Comparison of ENCODE assay signal across 10 cellular contexts in genomic region chr1:75672528-75673393, GRCh38. TPM values are rescaled to one million over a fixed set of nuclear protein-coding genes. Genes with fewer than 3 reads are reported as not detected.
DNase-seq lines count a peak whose midpoint lies in the region; ATAC-seq and TF ChIP-seq lines count a peak whose summit lies in the region.
"Had no signal": no experiment of that assay in that cellular context is flagged by ENCODE, and none has a peak within 500 bp of the region (broad histone marks: within the 10 kb centered on the region; RNA-seq: fewer than 3 reads in every experiment).

No MANE protein-coding gene starts in this region.

- peak overlapping the region; percentile 56 for H2AK5ac ChIP-seq in mesendoderm (ENCODE audit: low read length)

- peak overlapping the region; percentile 48 for H2BK120ac ChIP-seq in mesendoderm (ENCODE audit: low read depth, low read length)

- no peaks in the 10 kb centered on the region for H3K9me3 ChIP-seq in HUES64 (ENCODE audit: insufficient read depth, low read depth, low read length)
- H3K9me3 ChIP-seq: Peyer's patch had no signal

- no peaks in the 10 kb centered on the region for H3K9me3 Mint-ChIP-seq in T-helper 2 cell treated with Interferon-gamma antibody and Interleukin-4, amounts not matched to agents 5 μg/mL and 100 μg/mL, for 36 hours

- H3K36me3 ChIP-seq in HUES64 (ENCODE audit: insufficient read depth, low read length) (no peaks in the 10 kb centered on the region), brain microvascular endothelial cell (replicated peaks) (no peaks in the 10 kb centered on the region), mesendoderm (ENCODE audit: control insufficient read depth, insufficient read depth, low read length) (no peaks in the 10 kb centered on the region)
- H3K36me3 ChIP-seq: Peyer's patch had no signal

- H3K4me3 ChIP-seq in HUES64 (ENCODE audit: low read length): no peak overlapping the region
- H3K4me3 ChIP-seq in brain microvascular endothelial cell (ENCODE audit: low read depth, low read length): no peak overlapping the region
- H3K4me3 ChIP-seq in mesendoderm (ENCODE audit: low read length): no peak overlapping the region
- H3K4me3 ChIP-seq: Peyer's patch had no signal

- no peaks in the 10 kb centered on the region for H3K79me2 ChIP-seq in mesendoderm (ENCODE audit: control insufficient read depth, insufficient read depth, low read length)

- ATAC-seq in HG02973 (IDR thresholded peaks at IDR 0.05; ENCODE audit: unreplicated experiment) (no peak), GM19452 (IDR thresholded peaks at IDR 0.05; ENCODE audit: unreplicated experiment) (no peak)

- peak; percentile 37 for DNase-seq in DMS53 treated with DMSO at 0.1 percent for 48 hours (lab: John Stamatoyannopoulos, UW; ENCODE audit: unreplicated experiment)
- DNase-seq in brain microvascular endothelial cell: peak; percentile 80
- DNase-seq in mesendoderm: peak; percentile 91
- DNase-seq in T-helper 2 cell treated with Interferon-gamma antibody and Interleukin-4, amounts not matched to agents 5 μg/mL and 100 μg/mL, for 36 hours (ENCODE audit: low spot score): no peak
- DNase-seq in NCI-H748 (lab: John Stamatoyannopoulos, UW; ENCODE audit: unreplicated experiment): no peak
- DNase-seq: activated gamma-delta T cell, Peyer's patch had no signal

- peak overlapping the region; percentile 36 for H4K5ac ChIP-seq in mesendoderm (ENCODE audit: low read length)

- peak overlapping the region; percentile 75 for H3K4ac ChIP-seq in mesendoderm (ENCODE audit: low read depth, low read length)

- H3K36me3 Mint-ChIP-seq in T-helper 2 cell treated with Interferon-gamma antibody and Interleukin-4, amounts not matched to agents 5 μg/mL and 100 μg/mL, for 36 hours (ENCODE audit: low read depth): no peaks in the 10 kb centered on the region

- H2BK5ac ChIP-seq in mesendoderm (ENCODE audit: low read length): peak overlapping the region; percentile 61

- no peak overlapping the region for H3K23ac ChIP-seq in mesendoderm (ENCODE audit: low read length)

- H3K9ac ChIP-seq in HUES64 (ENCODE audit: low read depth, low read length): peak overlapping the region; percentile 32; the same call in 1 of the 2 replicates
- H3K9ac ChIP-seq in mesendoderm (ENCODE audit: low read length): no peak overlapping the region

- H3K27me3 ChIP-seq in HUES64 (ENCODE audit: insufficient read depth, low read length): no peaks in the 10 kb centered on the region
- H3K27me3 ChIP-seq in brain microvascular endothelial cell (replicated peaks): no peaks in the 10 kb centered on the region
- H3K27me3 ChIP-seq in mesendoderm (ENCODE audit: insufficient read depth, low read length, poor library complexity): no peaks in the 10 kb centered on the region
- H3K27me3 ChIP-seq: Peyer's patch had no signal

- peaks cover 24% of the 10 kb centered on the region for H3K4me1 ChIP-seq in HUES64 (ENCODE audit: insufficient read depth, low read length)
- peaks cover 12% of the 10 kb centered on the region for H3K4me1 ChIP-seq in mesendoderm (ENCODE audit: control insufficient read depth, low read depth, low read length)
- H3K4me1 ChIP-seq: Peyer's patch had no signal

- H3K4me2 ChIP-seq in mesendoderm (ENCODE audit: low read length): no peak overlapping the region

- no peak overlapping the region for H3K4me3 Mint-ChIP-seq in T-helper 2 cell treated with Interferon-gamma antibody and Interleukin-4, amounts not matched to agents 5 μg/mL and 100 μg/mL, for 36 hours

- no peak overlapping the region for H4K8ac ChIP-seq in mesendoderm (ENCODE audit: low read depth, low read length)

- H2BK15ac ChIP-seq in mesendoderm (replicated peaks; ENCODE audit: low read depth): no peak overlapping the region

- no peaks in the 10 kb centered on the region for H3K79me1 ChIP-seq in mesendoderm (ENCODE audit: low read length)

- WGBS in HUES64: 68% methylated on average over 3 of the region's 3 CpGs
- no CpG with 5 or more reads among the region's 3 CpGs for WGBS in mesendoderm (ENCODE audit: extremely low coverage, insufficient coverage, low lambda C conversion rate)

- TF ChIP-seq CTCF in brain microvascular endothelial cell (IDR thresholded peaks at IDR 0.05; ENCODE audit: low read depth, low read length, missing control alignments): no peak

- in situ Hi-C loops in brain microvascular endothelial cell (cut with HindIII; ENCODE audit: low pct_ligation_motif_present, low sequenced_read_pairs): no loop called here

- no peaks in the 10 kb centered on the region for H3K4me1 Mint-ChIP-seq in T-helper 2 cell treated with Interferon-gamma antibody and Interleukin-4, amounts not matched to agents 5 μg/mL and 100 μg/mL, for 36 hours (ENCODE audit: low read depth)

- H3K27ac ChIP-seq in HUES64 (ENCODE audit: low read depth, low read length): peak overlapping the region; percentile 69
- no peak overlapping the region for H3K27ac ChIP-seq in brain microvascular endothelial cell
- peak overlapping the region; percentile 57 for H3K27ac ChIP-seq in mesendoderm (ENCODE audit: low read depth, low read length)
- H3K27ac ChIP-seq: Peyer's patch had no signal

- peak overlapping the region; percentile 68 for H3K18ac ChIP-seq in mesendoderm (ENCODE audit: low read length)

- no peak overlapping the region for H3K27ac Mint-ChIP-seq in T-helper 2 cell treated with Interferon-gamma antibody and Interleukin-4, amounts not matched to agents 5 μg/mL and 100 μg/mL, for 36 hours

- peaks cover 3% of the 10 kb centered on the region for H3K27me3 Mint-ChIP-seq in T-helper 2 cell treated with Interferon-gamma antibody and Interleukin-4, amounts not matched to agents 5 μg/mL and 100 μg/mL, for 36 hours (ENCODE audit: low read depth)

- H3K56ac ChIP-seq in mesendoderm (ENCODE audit: low read length): peak overlapping the region; percentile 77

RNA-seq across cellular contexts. Expression of gene ACADM, which starts 51.7 kb away (rescaled TPM):
- polyA plus RNA-seq in HUES64 (2013, experiment 1 of 2): 42.2 TPM
- polyA plus RNA-seq in HUES64 (2013, experiment 2 of 2): 41.9 TPM
- 28.4 TPM for polyA plus RNA-seq in mesendoderm (2013, experiment 1 of 2)
- polyA plus RNA-seq in mesendoderm (2013, experiment 2 of 2): 27.9 TPM

Comparison
In these comparisons a context has a peak if more than half of its experiments do, and no peak if none do; other contexts are left out.
1. DNase-seq: peak in DMS53 treated with DMSO at 0.1 percent for 48 hours (single experiment), brain microvascular endothelial cell (single experiment) and mesendoderm (single experiment); none in T-helper 2 cell treated with Interferon-gamma antibody and Interleukin-4, amounts not matched to agents 5 μg/mL and 100 μg/mL, for 36 hours (single experiment) and NCI-H748 (single experiment).